16 cellular contexts compared by ENCODE assay signal in the genomic region with DNA sequence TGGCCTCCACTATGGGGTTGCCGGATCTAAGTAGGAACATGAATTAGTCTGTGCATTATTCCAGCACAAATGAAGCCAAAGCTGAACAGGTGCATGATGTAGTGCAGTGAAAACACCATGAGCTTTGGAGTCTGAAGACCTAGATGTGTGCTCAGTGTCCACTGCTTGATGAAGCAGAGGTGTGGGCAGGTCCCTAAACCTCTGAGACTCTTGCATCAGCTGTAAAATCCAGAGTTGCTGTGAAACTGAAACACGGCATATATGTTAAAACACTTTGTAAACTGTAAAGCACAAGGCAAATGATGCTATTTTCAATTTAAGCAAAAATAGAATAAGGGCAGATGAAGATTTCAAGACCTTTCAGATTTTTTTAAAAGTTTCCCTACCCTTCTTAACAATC.
DNase-seq lines count a peak whose midpoint lies in the region; ATAC-seq and TF ChIP-seq lines count a peak whose summit lies in the region.
"Had no signal": no experiment of that assay in that cellular context is flagged by ENCODE, and none has a peak within 500 bp of the region (broad histone marks: within the 10 kb centered on the region; RNA-seq: fewer than 3 reads in every experiment).

No MANE protein-coding gene starts in this region.

- H3K9me3 ChIP-seq in ascending aorta = no peaks in the 10 kb centered on the region
- H3K9me3 ChIP-seq: SJSA1 had no signal

- no peak overlapping the region for H3K27ac ChIP-seq in ascending aorta
- H3K27ac ChIP-seq: coronary artery, GM23248, SJSA1 had no signal

- intact Hi-C loops in ascending aorta (cut with DNase I) = no loop called here

- no peaks in the 10 kb centered on the region for H3K4me1 ChIP-seq in ascending aorta
- H3K4me1 ChIP-seq: SJSA1 had no signal

- peak; percentile 9 for DNase-seq in GM20000 (ENCODE audit: low spot score)
- no peak for DNase-seq in DMS53 (lab: John Stamatoyannopoulos, UW)
- no peak for DNase-seq in ascending aorta (ENCODE audit: low spot score in 2 of 2)
- DNase-seq in GDM1 (lab: John Stamatoyannopoulos, UW) = no peak
- DNase-seq in stimulated activated CD4-positive, alpha-beta T cell treated with anti-CD3 and anti-CD28 coated beads, Interleukin-4, amount 100 ng/mL, for 1 hour = no peak
- DNase-seq: activated CD8-positive, alpha-beta memory T cell treated with anti-CD3 and anti-CD28 coated beads, Interleukin-2, amount 50 U/mL, for 4 hours; COR-L47; GM23248; NCI-H2029 treated with DMSO at 0.1 percent for 48 hours; NCI-H524; OCI-M1 had no signal

- H3K36me3 ChIP-seq in ascending aorta = no peaks in the 10 kb centered on the region
- H3K36me3 ChIP-seq: SJSA1 had no signal

- H3K27me3 ChIP-seq in ascending aorta = no peaks in the 10 kb centered on the region
- H3K27me3 ChIP-seq: SJSA1 had no signal

- ATAC-seq in GM18499 (IDR thresholded peaks at IDR 0.05; ENCODE audit: insufficient read depth, unreplicated experiment) = peak; percentile 42
- ATAC-seq in HG02763 (IDR thresholded peaks at IDR 0.05; ENCODE audit: unreplicated experiment) = peak; percentile 66
- peak; percentile 72 for ATAC-seq in HG03520 (IDR thresholded peaks at IDR 0.05; ENCODE audit: unreplicated experiment)

- H3K4me3 ChIP-seq in ascending aorta = no peak overlapping the region
- H3K4me3 ChIP-seq: coronary artery, GM23248, SJSA1 had no signal

- TF ChIP-seq CTCF in GM20000 (IDR thresholded peaks at IDR 0.05; ENCODE audit: extremely low read depth, missing control alignments) (no peak), ascending aorta (IDR thresholded peaks at IDR 0.05) (no peak)
